ENCODE assay signal across 31 cellular contexts in the genomic region with DNA sequence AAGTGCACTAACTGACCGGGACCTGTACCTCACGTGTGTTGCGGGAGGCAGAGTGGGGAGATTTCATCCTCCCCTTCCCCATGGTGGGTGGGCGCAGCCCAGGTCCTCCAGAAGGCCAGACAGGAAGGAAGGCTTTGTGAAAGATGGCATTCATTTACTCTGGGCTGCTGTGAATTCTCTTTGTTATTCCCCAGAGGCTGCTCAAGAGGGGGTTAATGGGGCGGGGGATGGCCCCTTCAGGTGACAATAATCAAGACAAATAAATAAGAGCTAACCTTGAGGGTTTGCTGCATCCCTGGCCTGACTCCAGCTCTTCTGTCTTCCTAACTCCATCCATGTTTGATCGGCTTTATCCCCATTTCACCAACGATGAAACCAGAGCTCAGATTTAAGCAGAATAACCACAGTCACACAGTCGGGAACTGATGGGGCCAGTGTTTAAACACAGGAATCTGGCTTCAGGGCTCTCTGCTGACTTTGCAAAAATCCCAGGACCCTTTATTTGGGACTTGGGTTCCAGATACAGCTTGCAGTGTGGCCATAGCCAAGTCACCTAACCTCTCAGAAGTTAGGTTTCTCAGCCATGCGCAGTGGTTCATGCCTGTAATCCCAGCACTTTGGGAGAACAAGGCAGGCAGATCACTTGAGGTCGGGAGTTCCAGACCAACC. TPM values are rescaled to one million over a fixed set of nuclear protein-coding genes. Genes with fewer than 3 reads are reported as not detected.
DNase-seq lines count a peak whose midpoint lies in the region; FAIRE-seq and TF ChIP-seq lines count a peak whose summit lies in the region.
"Had no signal": no experiment of that assay in that cellular context is flagged by ENCODE, and none has a peak within 500 bp of the region (broad histone marks: within the 10 kb centered on the region; RNA-seq: fewer than 3 reads in every experiment).

No MANE protein-coding gene starts in this region.

- TF ChIP-seq CTCF in cardiac muscle cell (IDR thresholded peaks at IDR 0.05; ENCODE audit: low read depth, low read length) (no peak), H1 (IDR thresholded peaks at IDR 0.05; ENCODE audit: control extremely low read depth in 1 of 3, insufficient read depth in 1 of 3, low read depth in 1 of 3, low read length in 3 of 3) (no peak), uterus (IDR thresholded peaks at IDR 0.05) (no peak), brain microvascular endothelial cell (IDR thresholded peaks at IDR 0.05; ENCODE audit: low read depth, low read length, missing control alignments) (no peak)

- CTCF ChIA-PET in H1 (lab: Charles Lee; ENCODE audit: partially characterized antibody), result interaction anchor here (0.6 to 25.0 kb wide), 31 partner anchors 7 to 349 kb away, joined by 3 to 883 read pairs (median 5); a partner anchor contains a TSS

- H3K9ac ChIP-seq in H1 (replicated peaks in 1 of 4; ENCODE audit: extremely low read depth in 1 of 4, low read depth in 3 of 4, low read length in 3 of 4), result peak overlapping the region in 3 of 4 experiments; percentile 43 to 78 (median 61); a peak in 6 of 7 replicates
- H3K9ac ChIP-seq: KMS-11 had no signal

- no peaks in the 10 kb centered on the region; a peak in 1 of 4 replicates for H3K79me2 ChIP-seq in H1 (ENCODE audit: control insufficient read depth in 1 of 2, insufficient read depth in 2 of 2, low read length in 2 of 2)

- H3K27me3 ChIP-seq in cardiac muscle cell (no peaks in the 10 kb centered on the region), H1 (replicated peaks in 1 of 4; ENCODE audit: control insufficient read depth in 3 of 4, extremely low read depth in 1 of 4, insufficient read depth in 3 of 4, low read length in 3 of 4) (no peaks in the 10 kb centered on the region), uterus (no peaks in the 10 kb centered on the region), brain microvascular endothelial cell (replicated peaks) (no peaks in the 10 kb centered on the region)
- H3K27me3 ChIP-seq: BE2C, spleen had no signal

- no peak overlapping the region for H2AFZ ChIP-seq in H1 (ENCODE audit: low read length)
- H2AFZ ChIP-seq: PC-9 had no signal

- peaks cover 8% of the 10 kb centered on the region for H3K23me2 ChIP-seq in H1 (ENCODE audit: low read depth, low read length)

- peak overlapping the region; percentile 90; the same call in 1 of the 2 replicates for H4K8ac ChIP-seq in H1 (ENCODE audit: extremely low read depth, insufficient read depth, low read length)

- H3K14ac ChIP-seq in H1 (ENCODE audit: insufficient read length), result no peak overlapping the region

- H3K36me3 ChIP-seq in cardiac muscle cell, result no peaks in the 10 kb centered on the region
- H3K36me3 ChIP-seq in H1 (ENCODE audit: control insufficient read depth in 2 of 4, insufficient read depth in 4 of 4, low read length in 3 of 4), result no peaks in the 10 kb centered on the region
- no peaks in the 10 kb centered on the region for H3K36me3 ChIP-seq in uterus
- H3K36me3 ChIP-seq in brain microvascular endothelial cell (replicated peaks), result no peaks in the 10 kb centered on the region
- H3K36me3 ChIP-seq: BE2C, spleen, tibial nerve had no signal

- intact Hi-C loops in cardiac septum (cut with DNase I) (no loop called here), uterus (cut with DNase I; ENCODE audit: low total_unique reads) (loop anchor here (5.0 kb wide), 1 partner anchor 67 kb away; no protein-coding TSS in a partner anchor)

- 4% methylated on average over 10 of the region's 10 CpGs; no CpG with 5 or more reads in 1 of the 2 experiments for WGBS in H1 (ENCODE audit: extremely low coverage in 1 of 2, insufficient coverage in 1 of 2, insufficient read length in 1 of 2, insufficient replicate concordance in 2 of 2, low coverage in 1 of 2, low lambda C conversion rate in 2 of 2, missing lambda C conversion rate in 1 of 2), 2 experiments

- peaks cover 37% of the 10 kb centered on the region for H3K4me1 ChIP-seq in cardiac muscle cell (ENCODE audit: low read depth)
- peaks cover 28 to 56% (median 44%) of the 10 kb centered on the region in 4 experiments for H3K4me1 ChIP-seq in H1 (replicated peaks in 1 of 4; ENCODE audit: control insufficient read depth in 3 of 4, insufficient read depth in 4 of 4, low read length in 3 of 4)
- H3K4me1 ChIP-seq in uterus, result peaks cover 0 to 10% of the 10 kb centered on the region in 2 donors

- H3K23ac ChIP-seq in H1 (ENCODE audit: insufficient read length), result no peak overlapping the region

- POLR2A ChIA-PET in H1 (lab: Charles Lee; ENCODE audit: partially characterized antibody), result interaction anchor here (0.7 to 24.9 kb wide), 28 partner anchors 8 to 436 kb away, joined by 3 to 748 read pairs (median 8); a partner anchor contains a TSS

- peak overlapping the region; percentile 72 for H3K56ac ChIP-seq in H1 (replicated peaks; ENCODE audit: insufficient read length, low read depth, low read length)

- H3K79me1 ChIP-seq in H1 (ENCODE audit: low read depth, low read length), result no peaks in the 10 kb centered on the region

- no peak for DNase-seq in cardiac muscle cell (ENCODE audit: low read depth in 1 of 2, low spot score in 1 of 2)
- DNase-seq in cardiac septum (ENCODE audit: low spot score), result no peak
- DNase-seq in H1 (ENCODE audit: low read depth in 1 of 2, low spot score in 2 of 2), result peak; percentile 82 to 88
- DNase-seq in iPS-NIHi7 (ENCODE audit: extremely low spot score), result peak; percentile 57
- no peak for DNase-seq in uterus
- DNase-seq in GM12892 (ENCODE audit: insufficient read length), result no peak
- DNase-seq in brain microvascular endothelial cell, result no peak
- no peak for DNase-seq in NCI-H128 (lab: John Stamatoyannopoulos, UW; ENCODE audit: unreplicated experiment)
- DNase-seq: activated CD4-positive, CD25-positive, alpha-beta regulatory T cell treated with anti-CD3 and anti-CD28 coated beads, Interleukin-2, amount 50 U/mL, for 72 hours; activated CD8-positive, alpha-beta memory T cell treated with anti-CD3 and anti-CD28 coated beads for 24 hours; activated naive CD4-positive, alpha-beta T cell treated with anti-CD3 and anti-CD28 coated beads, Interleukin-2, amount 50 U/mL, for 16 hours; activated T-cell treated with anti-CD3 and anti-CD28 coated beads, Interleukin-2, amount 50 U/mL, for 48 hours; BE2C; COR-L47; DND-41; dorsolateral prefrontal cortex; foreskin fibroblast; HCEC 1CT; NCI-H774; occipital lobe; PC-9; retina; SHP77; spleen; stimulated activated CD4-positive, alpha-beta T cell treated with anti-CD3 and anti-CD28 coated beads, Interleukin-4, amount 100 ng/mL, for 24 hours; T-cell had no signal

- H2BK120ac ChIP-seq in H1 (replicated peaks; ENCODE audit: low read depth, low read length), result peak overlapping the region; percentile 80

- H3K4me2 ChIP-seq in H1 (ENCODE audit: insufficient read depth in 1 of 2, low read depth in 2 of 2, low read length in 2 of 2), result peak overlapping the region; percentile 70 to 83
- H3K4me2 ChIP-seq: KMS-11, PC-9 had no signal

- H2BK15ac ChIP-seq in H1 (ENCODE audit: low read length), result peak overlapping the region; percentile 20; the same call in 1 of the 2 replicates

- H2AK5ac ChIP-seq in H1 (ENCODE audit: low read depth, low read length), result peak overlapping the region; percentile 82; the same call in 1 of the 2 replicates

- TF ChIP-seq EP300 in H1 (IDR thresholded peaks at IDR 0.05; ENCODE audit: borderline replicate concordance in 1 of 2, low read depth in 2 of 2, low read length in 2 of 2), result peak in 1 of 2 experiments; percentile 78; a peak in 1 of 3 replicates

- FAIRE-seq in H1 (lab: Jason Lieb, UNC) (peak; percentile 86), GM12892 (lab: Jason Lieb, UNC) (no peak)
- FAIRE-seq: A204.1 had no signal

- no peak; a peak in 1 of 4 replicates for TF ChIP-seq RAD21 in H1 (IDR thresholded peaks at IDR 0.05 in 1 of 2, conservative IDR thresholded peaks at IDR 0.05 in 1 of 2; ENCODE audit: low read depth in 2 of 2, low read length in 2 of 2)

- in situ Hi-C loops in brain microvascular endothelial cell (cut with HindIII; ENCODE audit: low pct_ligation_motif_present, low sequenced_read_pairs), result no loop called here

- peak overlapping the region; percentile 97 for H3K18ac ChIP-seq in H1 (ENCODE audit: extremely low read depth, low read length)

- peak overlapping the region; percentile 89 for H4K91ac ChIP-seq in H1 (replicated peaks; ENCODE audit: insufficient read length, low read length)

- peak overlapping the region; percentile 90 for H4K5ac ChIP-seq in H1 (ENCODE audit: insufficient read length, low read depth, low read length)

- no peak overlapping the region for H3K4me3 ChIP-seq in cardiac muscle cell
- peak overlapping the region; percentile 2 to 53 (median 38); a peak in 6 of 8 replicates for H3K4me3 ChIP-seq in H1 (ENCODE audit: extremely low read depth in 1 of 4, insufficient read depth in 2 of 4, low read depth in 3 of 4, low read length in 4 of 4)
- no peak overlapping the region for H3K4me3 ChIP-seq in uterus
- no peak overlapping the region for H3K4me3 ChIP-seq in brain microvascular endothelial cell (ENCODE audit: low read depth, low read length)
- H3K4me3 ChIP-seq: dorsolateral prefrontal cortex, PC-9, spleen, tibial nerve had no signal

- no peaks in the 10 kb centered on the region for H3K9me3 ChIP-seq in cardiac muscle cell (ENCODE audit: low read depth)
- H3K9me3 ChIP-seq in H1 (ENCODE audit: insufficient read depth in 2 of 2, low read depth in 1 of 2, low read length in 1 of 2), result no peaks in the 10 kb centered on the region
- H3K9me3 ChIP-seq in uterus, result no peaks in the 10 kb centered on the region
- H3K9me3 ChIP-seq: BE2C, spleen, tibial nerve had no signal

- H2BK12ac ChIP-seq in H1 (ENCODE audit: low read depth, low read length), result peak overlapping the region; percentile 97

- peak overlapping the region; percentile 94 for H3K4ac ChIP-seq in H1 (replicated peaks; ENCODE audit: insufficient read length, low read depth, low read length)

- H3K27ac ChIP-seq in cardiac muscle cell (peak overlapping the region; percentile 13), H1 (ENCODE audit: low read depth, low read length) (peak overlapping the region; percentile 95), uterus (peak overlapping the region; percentile 82 to 90), brain microvascular endothelial cell (no peak overlapping the region)
- H3K27ac ChIP-seq: dorsolateral prefrontal cortex, epithelial cell of prostate, KMS-11, PC-9, spleen, tibial nerve had no signal

- H4K20me1 ChIP-seq in H1 (replicated peaks in 1 of 2; ENCODE audit: control insufficient read depth in 1 of 2, insufficient read depth in 2 of 2, low read length in 2 of 2), result no peaks in the 10 kb centered on the region

- H2BK20ac ChIP-seq in H1 (ENCODE audit: low read length), result peak overlapping the region; percentile 95

- peak overlapping the region; percentile 94 for H2BK5ac ChIP-seq in H1 (ENCODE audit: low read depth, low read length)

- TF ChIP-seq POLR2A in H1 (IDR thresholded peaks at IDR 0.05; ENCODE audit: control extremely low read depth in 1 of 2, low read depth in 2 of 2, low read length in 2 of 2), result peak; percentile 55 to 82
- TF ChIP-seq POLR2A in uterus (IDR thresholded peaks at IDR 0.05), result no peak
- no peak for TF ChIP-seq POLR2A in GM12892 (IDR thresholded peaks at IDR 0.05; ENCODE audit: low read depth, low read length)

RNA-seq across cellular contexts. Expression of a gene that starts 16.5 kb away (rescaled TPM):
- total RNA-seq in cardiac muscle cell, result 3.5 and 70.9 TPM in 2 replicates
- 7.4 and 49.0 TPM in 2 replicates for polyA plus RNA-seq in cardiac muscle cell
- total RNA-seq in cardiac septum, result 1.6 TPM
- 136 and 138 TPM in 2 replicates for total RNA-seq in H1 (2021; fragmentation: NEBNext Ultra II Directional; extraction: Animal tissue kit (Norgen Biotek cat#: 25700))
- 73.3 and 109 TPM in 2 replicates for polyA plus RNA-seq in H1 (2011; rRNA removed)
- polyA plus RNA-seq in H1 (2011; cell fraction: cytosol; rRNA removed), result 187 TPM
- 354 TPM for polyA plus RNA-seq in H1 (2011; cell fraction: nucleus; rRNA removed)
- 86.6 to 119 TPM (median 110 TPM) in 4 replicates for polyA plus RNA-seq in H1 (2012, experiment 1 of 2)
- polyA plus RNA-seq in H1 (2012, experiment 2 of 2), result 48.2 TPM
- 97.6 TPM for polyA plus RNA-seq in H1 (2013, experiment 1 of 2)
- polyA plus RNA-seq in H1 (2013, experiment 2 of 2), result 85.4 TPM
- polyA minus RNA-seq in H1 (2011; rRNA and poly(A)+ RNA removed), result 36.6 and 38.3 TPM in 2 replicates
- polyA minus RNA-seq in H1 (2011; cell fraction: cytosol; rRNA and poly(A)+ RNA removed), result 57.2 TPM
- polyA minus RNA-seq in H1 (2011; cell fraction: nucleus; rRNA and poly(A)+ RNA removed), result 83.5 TPM
- 1 to 10 TPM in 1 of 4 donors, under 1 TPM in 2, not detected in 1; 0.24 to 5.5 (median 0.29) TPM for total RNA-seq in uterus
- 25.3 TPM for polyA plus RNA-seq in GM12892 (2012; ENCODE audit: missing spikeins)

RNA-seq across cellular contexts. Expression of a gene that starts 32.8 kb away (rescaled TPM):
- total RNA-seq in cardiac muscle cell (7.6 and 9.3 TPM in 2 replicates), cardiac septum (10.4 TPM), uterus (10 to 100 TPM; 10.3 to 46.2 (median 23.0) TPM)
- polyA plus RNA-seq in cardiac muscle cell (9.4 and 11.3 TPM in 2 replicates), H1 (2011; rRNA removed) (16.9 and 19.7 TPM in 2 replicates)
- 20.1 and 20.3 TPM in 2 replicates for total RNA-seq in H1 (2021; fragmentation: NEBNext Ultra II Directional; extraction: Animal tissue kit (Norgen Biotek cat#: 25700))
- 16.6 TPM for polyA plus RNA-seq in H1 (2011; cell fraction: cytosol; rRNA removed)
- 31.1 TPM for polyA plus RNA-seq in H1 (2011; cell fraction: nucleus; rRNA removed)
- polyA plus RNA-seq in H1 (2012, experiment 1 of 2), result 18.9 to 22.4 TPM (median 21.2 TPM) in 4 replicates
- 20.6 TPM for polyA plus RNA-seq in H1 (2012, experiment 2 of 2)
- 12.5 TPM for polyA plus RNA-seq in H1 (2013, experiment 1 of 2)
- polyA plus RNA-seq in H1 (2013, experiment 2 of 2), result 12.7 TPM
- 13.3 and 19.6 TPM in 2 replicates for polyA minus RNA-seq in H1 (2011; rRNA and poly(A)+ RNA removed)
- polyA minus RNA-seq in H1 (2011; cell fraction: cytosol; rRNA and poly(A)+ RNA removed), result 14.6 TPM
- 11.1 TPM for polyA minus RNA-seq in H1 (2011; cell fraction: nucleus; rRNA and poly(A)+ RNA removed)
- polyA plus RNA-seq in GM12892 (2012; ENCODE audit: missing spikeins), result 11.8 TPM

RNA-seq across cellular contexts. Expression of a gene that starts 33.5 kb away (rescaled TPM):
- 18.4 and 35.4 TPM in 2 replicates for total RNA-seq in cardiac muscle cell
- 213 and 223 TPM in 2 replicates for polyA plus RNA-seq in cardiac muscle cell
- 242 TPM for total RNA-seq in cardiac septum
- total RNA-seq in H1 (2021; fragmentation: NEBNext Ultra II Directional; extraction: Animal tissue kit (Norgen Biotek cat#: 25700)), result 238 and 243 TPM in 2 replicates
- polyA plus RNA-seq in H1 (2011; rRNA removed), result 55.8 and 104 TPM in 2 replicates
- 31.2 TPM for polyA plus RNA-seq in H1 (2011; cell fraction: cytosol; rRNA removed)
- 88.9 TPM for polyA plus RNA-seq in H1 (2011; cell fraction: nucleus; rRNA removed)
- 145 to 173 TPM (median 167 TPM) in 4 replicates for polyA plus RNA-seq in H1 (2012, experiment 1 of 2)
- polyA plus RNA-seq in H1 (2012, experiment 2 of 2), result 212 TPM
- 218 TPM for polyA plus RNA-seq in H1 (2013, experiment 1 of 2)
- polyA plus RNA-seq in H1 (2013, experiment 2 of 2), result 220 TPM
- 28.4 and 38.8 TPM in 2 replicates for polyA minus RNA-seq in H1 (2011; rRNA and poly(A)+ RNA removed)
- 90.8 TPM for polyA minus RNA-seq in H1 (2011; cell fraction: cytosol; rRNA and poly(A)+ RNA removed)
- polyA minus RNA-seq in H1 (2011; cell fraction: nucleus; rRNA and poly(A)+ RNA removed), result 44.7 TPM
- 10 to 100 TPM in 1 of 4 donors, 1 to 10 TPM in 3; 1.5 to 58.4 (median 6.4) TPM for total RNA-seq in uterus
- not detected for polyA plus RNA-seq in GM12892 (2012; ENCODE audit: missing spikeins)
- total RNA-seq: myocyte, occipital lobe had no signal

Comparison
In these comparisons a context has a peak if more than half of its experiments do, and no peak if none do; other contexts are left out.
1. DNase-seq: peak in H1 (2 of 2) and iPS-NIHi7 (single experiment); none in cardiac muscle cell (0 of 2), cardiac septum (single experiment), uterus (0 of 2), GM12892 (single experiment), brain microvascular endothelial cell (single experiment) and NCI-H128 (single experiment).
2. H3K4me3 ChIP-seq: peak in H1 (4 of 4); none in cardiac muscle cell (single experiment), uterus (0 of 2) and brain microvascular endothelial cell (single experiment).
3. POLR2A ChIP-seq: peak in H1 (2 of 2); none in uterus (0 of 2) and GM12892 (single experiment).